Comparison of ENCODE assay signal across 35 cellular contexts in the genomic region with DNA sequence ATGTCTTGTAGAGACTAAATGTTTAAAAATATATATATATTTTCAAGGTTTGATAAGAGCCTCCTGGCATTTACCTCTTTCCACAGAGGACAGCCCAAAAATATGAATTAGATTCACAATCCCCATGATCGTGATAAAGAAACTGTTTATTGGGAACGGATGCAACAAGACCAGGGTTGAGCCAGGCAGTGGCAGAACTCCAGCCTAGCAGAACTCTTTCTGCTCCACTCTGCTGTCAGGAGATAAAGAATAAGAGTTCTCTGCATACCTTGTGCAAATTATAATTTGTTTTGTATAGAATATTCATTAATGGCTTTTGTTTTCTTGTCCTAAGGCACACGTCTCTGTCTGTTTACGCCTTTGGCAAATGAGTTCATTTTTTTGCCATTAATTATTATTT.
"Had no signal": no experiment of that assay in that cellular context is flagged by ENCODE, and none has a peak within 500 bp of the region (broad histone marks: within the 10 kb centered on the region; RNA-seq: fewer than 3 reads in every experiment).

No MANE protein-coding gene starts in this region.

- ATAC-seq: activated CD8-positive, alpha-beta T cell treated with anti-CD3 and anti-CD28 coated beads for 36 hours; activated naive CD8-positive, alpha-beta T cell treated with anti-CD3 and anti-CD28 coated beads, Interleukin-2, amount 50 U/mL, for 24 hours; activated T-cell treated with anti-CD3 and anti-CD28 coated beads, Interleukin-2, amount 50 U/mL, for 4 hours; activated T-cell treated with anti-CD3 and anti-CD28 coated beads, Interleukin-2, amount 50 U/mL, for 72 hours; activated T-helper 17 cell treated with anti-CD3 and anti-CD28 coated beads, Interleukin-2, amount 50 U/mL, for 72 hours had no signal

- H3K36me3 ChIP-seq: ascending aorta, cardiac muscle cell had no signal

- H3K27ac ChIP-seq: ascending aorta, cardiac muscle cell, VCaP had no signal

- H3K27ac Mint-ChIP-seq: activated B cell treated with CpG ODN at 0.5 μM for 24 hours; activated CD4-positive, alpha-beta memory T cell treated with anti-CD3 and anti-CD28 coated beads for 36 hours; activated CD4-positive, alpha-beta T cell treated with anti-CD3 and anti-CD28 coated beads, Interleukin-2, amount 10 ng/mL, durations not matched to agents 24 days and 14 days; activated CD8-positive, alpha-beta T cell treated with anti-CD3 and anti-CD28 coated beads for 36 hours; activated naive CD4-positive, alpha-beta T cell treated with anti-CD3 and anti-CD28 coated beads for 36 hours; activated naive CD4-positive, alpha-beta T cell treated with anti-CD3 and anti-CD28 coated beads, Interleukin-2, amount 50 U/mL, for 24 hours; activated naive CD8-positive, alpha-beta T cell; activated naive CD8-positive, alpha-beta T cell treated with anti-CD3 and anti-CD28 coated beads, Interleukin-2, amount 10 ng/mL, durations not matched to agents 7 days and 5 days; activated naive CD8-positive, alpha-beta T cell treated with anti-CD3 and anti-CD28 coated beads, Interleukin-2, amount 50 U/mL, for 24 hours; activated T-cell treated with anti-CD3 and anti-CD28 coated beads, Interleukin-2, amount 50 U/mL, for 72 hours; activated T-helper 1 cell treated with anti-CD3 and anti-CD28 coated beads, Interleukin-12 subunit alpha, Interleukin-12 subunit beta, Interleukin-2, Interleukin-4 antibody, amounts not matched to agents 30 ng/mL and 10 ng/mL and 1 ng/mL, durations not matched to agents 14 hours and 24 hours and 36 hours; activated T-helper 17 cell treated with anti-CD3 and anti-CD28 coated beads, Interleukin-2, amount 50 U/mL, for 72 hours; brain; T-helper 1 cell treated with Interleukin-12 subunit alpha and Interleukin-12 subunit beta and Interleukin-4 antibody, amounts not matched to agents 30 μg/mL and 1 μg/mL, for 36 hours; T-helper 2 cell treated with Interferon-gamma antibody and Interleukin-4, amounts not matched to agents 5 μg/mL and 100 μg/mL, for 36 hours had no signal

- H3K9me3 ChIP-seq: ascending aorta had no signal

- H3K4me3 Mint-ChIP-seq: activated B cell treated with CpG ODN at 0.5 μM for 24 hours; activated CD4-positive, alpha-beta memory T cell treated with anti-CD3 and anti-CD28 coated beads for 36 hours; activated CD4-positive, alpha-beta T cell treated with anti-CD3 and anti-CD28 coated beads, Interleukin-2, amount 10 ng/mL, durations not matched to agents 24 days and 14 days; activated CD8-positive, alpha-beta T cell treated with anti-CD3 and anti-CD28 coated beads for 36 hours; activated naive CD4-positive, alpha-beta T cell treated with anti-CD3 and anti-CD28 coated beads for 36 hours; activated naive CD4-positive, alpha-beta T cell treated with anti-CD3 and anti-CD28 coated beads, Interleukin-2, amount 50 U/mL, for 24 hours; activated naive CD8-positive, alpha-beta T cell; activated naive CD8-positive, alpha-beta T cell treated with anti-CD3 and anti-CD28 coated beads, Interleukin-2, amount 10 ng/mL, durations not matched to agents 7 days and 5 days; activated naive CD8-positive, alpha-beta T cell treated with anti-CD3 and anti-CD28 coated beads, Interleukin-2, amount 50 U/mL, for 24 hours; activated T-cell treated with anti-CD3 and anti-CD28 coated beads, Interleukin-2, amount 50 U/mL, for 4 hours; activated T-cell treated with anti-CD3 and anti-CD28 coated beads, Interleukin-2, amount 50 U/mL, for 72 hours; activated T-helper 1 cell treated with anti-CD3 and anti-CD28 coated beads, Interleukin-12 subunit alpha, Interleukin-12 subunit beta, Interleukin-2, Interleukin-4 antibody, amounts not matched to agents 30 ng/mL and 10 ng/mL and 1 ng/mL, durations not matched to agents 14 hours and 24 hours and 36 hours; activated T-helper 17 cell treated with anti-CD3 and anti-CD28 coated beads, Interleukin-2, amount 50 U/mL, for 72 hours; brain; T-helper 1 cell treated with Interleukin-12 subunit alpha and Interleukin-12 subunit beta and Interleukin-4 antibody, amounts not matched to agents 30 μg/mL and 1 μg/mL, for 36 hours; T-helper 2 cell treated with Interferon-gamma antibody and Interleukin-4, amounts not matched to agents 5 μg/mL and 100 μg/mL, for 36 hours had no signal

- H3K4me3 ChIP-seq: ascending aorta, cardiac muscle cell had no signal

- H3K4me1 Mint-ChIP-seq: activated B cell treated with CpG ODN at 0.5 μM for 24 hours; activated CD4-positive, alpha-beta T cell treated with anti-CD3 and anti-CD28 coated beads, Interleukin-2, amount 10 ng/mL, durations not matched to agents 24 days and 14 days; activated naive CD4-positive, alpha-beta T cell treated with anti-CD3 and anti-CD28 coated beads, Interleukin-2, amount 50 U/mL, for 24 hours; activated naive CD8-positive, alpha-beta T cell treated with anti-CD3 and anti-CD28 coated beads, Interleukin-2, amount 10 ng/mL, durations not matched to agents 7 days and 5 days; activated naive CD8-positive, alpha-beta T cell treated with anti-CD3 and anti-CD28 coated beads, Interleukin-2, amount 50 U/mL, for 24 hours; activated T-helper 17 cell treated with anti-CD3 and anti-CD28 coated beads, Interleukin-2, amount 50 U/mL, for 72 hours had no signal

- H3K4me1 ChIP-seq: ascending aorta had no signal

- H3K27me3 Mint-ChIP-seq: activated B cell treated with CpG ODN at 0.5 μM for 24 hours; activated CD4-positive, alpha-beta memory T cell treated with anti-CD3 and anti-CD28 coated beads for 36 hours; activated CD4-positive, alpha-beta T cell treated with anti-CD3 and anti-CD28 coated beads, Interleukin-2, amount 10 ng/mL, durations not matched to agents 24 days and 14 days; activated CD8-positive, alpha-beta T cell treated with anti-CD3 and anti-CD28 coated beads for 36 hours; activated naive CD4-positive, alpha-beta T cell treated with anti-CD3 and anti-CD28 coated beads, Interleukin-2, amount 50 U/mL, for 24 hours; activated naive CD8-positive, alpha-beta T cell; activated naive CD8-positive, alpha-beta T cell treated with anti-CD3 and anti-CD28 coated beads, Interleukin-2, amount 10 ng/mL, durations not matched to agents 7 days and 5 days; activated naive CD8-positive, alpha-beta T cell treated with anti-CD3 and anti-CD28 coated beads, Interleukin-2, amount 50 U/mL, for 24 hours; activated T-helper 17 cell treated with anti-CD3 and anti-CD28 coated beads, Interleukin-2, amount 50 U/mL, for 72 hours; brain had no signal

- H3K36me3 Mint-ChIP-seq: activated CD4-positive, alpha-beta memory T cell treated with anti-CD3 and anti-CD28 coated beads for 36 hours; activated naive CD8-positive, alpha-beta T cell; activated naive CD8-positive, alpha-beta T cell treated with anti-CD3 and anti-CD28 coated beads, Interleukin-2, amount 10 ng/mL, durations not matched to agents 7 days and 5 days; brain had no signal

- H3K27me3 ChIP-seq: ascending aorta, cardiac muscle cell had no signal

- DNase-seq: activated B cell treated with CpG ODN at 0.5 μM for 24 hours; activated CD4-positive, alpha-beta memory T cell treated with anti-CD3 and anti-CD28 coated beads for 36 hours; activated CD4-positive, alpha-beta T cell treated with anti-CD3 and anti-CD28 coated beads for 4 hours; activated CD4-positive, alpha-beta T cell treated with anti-CD3 and anti-CD28 coated beads, Interleukin-2, amount 10 ng/mL, durations not matched to agents 24 days and 14 days; activated CD4-positive, alpha-beta T cell treated with anti-CD3 and anti-CD28 coated beads, Interleukin-2, amount 50 U/mL, for 1 hour; activated CD4-positive, alpha-beta T cell treated with anti-CD3 and anti-CD28 coated beads, Interleukin-2, amount 50 U/mL, for 4 hours; activated CD4-positive, CD25-positive, alpha-beta regulatory T cell treated with anti-CD3 and anti-CD28 coated beads, Interleukin-2, amount 50 U/mL, for 72 hours; activated CD8-positive, alpha-beta memory T cell treated with anti-CD3 and anti-CD28 coated beads, Interleukin-2, amount 50 U/mL, for 4 hours; activated CD8-positive, alpha-beta T cell treated with anti-CD3 and anti-CD28 coated beads for 36 hours; activated effector memory CD4-positive, alpha-beta T cell treated with anti-CD3 and anti-CD28 coated beads, Interleukin-2, amount 50 U/mL, for 16 hours; activated gamma-delta T cell treated with Interleukin-2 at 50 U/mL for 16 hours; activated naive CD4-positive, alpha-beta T cell; activated naive CD4-positive, alpha-beta T cell treated with anti-CD3 and anti-CD28 coated beads for 36 hours; activated naive CD8-positive, alpha-beta T cell treated with anti-CD3 and anti-CD28 coated beads, Interleukin-2, amount 10 ng/mL, durations not matched to agents 7 days and 5 days; activated naive CD8-positive, alpha-beta T cell treated with anti-CD3 and anti-CD28 coated beads, Interleukin-2, amount 50 U/mL, for 24 hours; activated T-cell treated with anti-CD3 and anti-CD28 coated beads for 4 hours; activated T-cell treated with anti-CD3 and anti-CD28 coated beads, Interleukin-2, amount 50 U/mL, for 1 hour; activated T-cell treated with anti-CD3 and anti-CD28 coated beads, Interleukin-2, amount 50 U/mL, for 4 hours; activated T-cell treated with anti-CD3 and anti-CD28 coated beads, Interleukin-2, amount 50 U/mL, for 72 hours; amygdala; anterior cingulate cortex; central memory CD4-positive, alpha-beta T cell; T-helper 1 cell; T-helper 2 cell; T-helper 9 cell had no signal
